In the genomic region with DNA sequence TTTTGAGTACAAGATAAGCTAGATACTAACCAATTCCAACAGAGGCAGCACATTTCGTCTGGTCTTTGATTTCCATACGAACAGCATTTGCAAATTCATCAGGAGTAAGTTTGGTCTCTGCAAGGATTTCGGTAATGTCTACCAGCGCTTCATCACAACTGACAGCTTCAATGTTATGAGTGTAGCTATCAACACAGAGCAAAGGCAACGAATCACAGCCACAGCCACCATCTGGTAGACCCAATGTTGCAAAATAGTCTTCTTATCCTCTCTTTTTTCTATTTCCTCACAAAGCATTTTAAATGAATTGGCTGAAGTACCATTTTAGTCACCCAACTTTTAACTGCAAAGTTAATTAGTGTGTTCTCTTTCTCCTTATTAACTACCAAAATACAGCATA, we compare ENCODE assay signal across 19 cellular contexts.
DNase-seq lines count a peak whose midpoint lies in the region; FAIRE-seq and TF ChIP-seq lines count a peak whose summit lies in the region.
"Had no signal": no experiment of that assay in that cellular context is flagged by ENCODE, and none has a peak within 500 bp of the region (broad histone marks: within the 10 kb centered on the region; RNA-seq: fewer than 3 reads in every experiment).

No MANE protein-coding gene starts in this region.

- no peak for TF ChIP-seq CTCF in osteoblast (IDR thresholded peaks at IDR 0.05; ENCODE audit: extremely low read depth, low read depth, low read length)
- TF ChIP-seq CTCF in lower leg skin (IDR thresholded peaks at IDR 0.05): no peak

- H2AFZ ChIP-seq in osteoblast (ENCODE audit: low read length): no peak overlapping the region

- H3K79me2 ChIP-seq in osteoblast (ENCODE audit: insufficient read depth, low read length): no peaks in the 10 kb centered on the region

- no peak overlapping the region for H3K4me2 ChIP-seq in osteoblast (ENCODE audit: insufficient read depth, low read length)

- H3K4me3 ChIP-seq in osteoblast (ENCODE audit: insufficient read depth, low read length) (no peak overlapping the region), lower leg skin (ENCODE audit: low read depth, poor library complexity, severe bottlenecking) (no peak overlapping the region)
- H3K4me3 ChIP-seq: SJSA1, thyroid gland had no signal

- H4K20me1 ChIP-seq in osteoblast (ENCODE audit: insufficient read depth, low read length): no peaks in the 10 kb centered on the region

- H3K27me3 ChIP-seq in osteoblast (ENCODE audit: insufficient read depth, low read length): no peaks in the 10 kb centered on the region
- H3K27me3 ChIP-seq: SJSA1, thyroid gland had no signal

- no peaks in the 10 kb centered on the region for H3K9me3 ChIP-seq in osteoblast (ENCODE audit: low read depth, low read length)
- H3K9me3 ChIP-seq: SJSA1, thyroid gland had no signal

- H3K4me1 ChIP-seq in osteoblast (ENCODE audit: insufficient read depth, low read length): peaks cover 23% of the 10 kb centered on the region
- H3K4me1 ChIP-seq: thyroid gland had no signal

- no peak for TF ChIP-seq POLR2A in lower leg skin (IDR thresholded peaks at IDR 0.05)

- intact Hi-C loops in lower leg skin (cut with DNase I; ENCODE audit: low total_unique reads): loop anchor here (2.0 kb wide), 1 partner anchor 13 kb away; no protein-coding TSS in a partner anchor

- WGBS in lower leg skin, 2 donors: 86 to 92% methylated on average over 5 of the region's 5 CpGs

- DNase-seq in GM18507 (ENCODE audit: extremely low spot score, insufficient read length, low read depth) (no peak), RKO (ENCODE audit: low spot score) (peak; percentile 22), fibroblast of peridontal ligament (ENCODE audit: extremely low read depth) (peak; percentile 52), osteoblast (ENCODE audit: insufficient read length, low spot score, missing footprints) (no peak), lower leg skin (ENCODE audit: low spot score in 2 of 2) (no peak), hypothalamus (lab: John Stamatoyannopoulos, UW) (no peak), GM03348 (ENCODE audit: low spot score) (no peak)
- DNase-seq: activated CD4-positive, alpha-beta memory T cell treated with anti-CD3 and anti-CD28 coated beads for 36 hours; activated naive CD4-positive, alpha-beta T cell treated with Interleukin-2 at 50 U/mL for 16 hours; aorta; DND-41; NCI-H1436; nucleus accumbens; PC-3; stimulated activated naive CD4-positive, alpha-beta T cell treated with Interleukin-2 at 50 U/mL for 16 hours; T-helper 17 cell; thyroid gland had no signal

- H3K36me3 ChIP-seq in osteoblast (ENCODE audit: insufficient read depth, low read length): peaks cover 27% of the 10 kb centered on the region

- H3K27ac ChIP-seq in osteoblast (ENCODE audit: low read depth, low read length): peak overlapping the region; percentile 61
- H3K27ac ChIP-seq: SJSA1, thyroid gland had no signal

- peak; percentile 39 for FAIRE-seq in GM18507 (lab: Jason Lieb, UNC)
- FAIRE-seq: endothelial cell of umbilical vein had no signal

Comparison
In these comparisons a context has a peak if more than half of its experiments do, and no peak if none do; other contexts are left out.
1. DNase-seq: peak in RKO (single experiment) and fibroblast of peridontal ligament (single experiment); none in GM18507 (single experiment), osteoblast (single experiment), lower leg skin (0 of 2), hypothalamus (0 of 51) and GM03348 (single experiment).